In the genomic region with DNA sequence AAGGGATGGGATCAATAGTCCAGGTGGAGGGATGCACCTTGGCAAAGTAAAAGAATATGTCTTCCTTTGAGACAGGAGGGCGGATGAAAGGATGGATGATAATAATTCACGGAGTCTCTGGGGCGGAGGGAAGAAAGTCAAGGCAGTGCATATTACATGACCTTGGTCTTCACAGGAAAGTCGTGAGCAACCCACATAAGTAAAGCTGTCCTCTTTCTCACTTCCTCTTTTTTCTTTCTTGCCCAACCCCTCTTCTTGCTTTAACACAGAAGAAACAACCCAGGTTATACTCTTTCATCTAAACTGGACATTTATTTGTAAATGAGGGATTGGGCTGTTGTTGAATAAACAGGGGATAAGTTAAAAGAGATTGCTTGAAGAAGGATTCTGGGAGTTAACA, we compare ENCODE assay signal across 12 cellular contexts.
DNase-seq lines count a peak whose midpoint lies in the region; ATAC-seq and TF ChIP-seq lines count a peak whose summit lies in the region.
"Had no signal": no experiment of that assay in that cellular context is flagged by ENCODE, and none has a peak within 500 bp of the region (broad histone marks: within the 10 kb centered on the region; RNA-seq: fewer than 3 reads in every experiment).

No MANE protein-coding gene starts in this region.

- ATAC-seq in GM18867 (IDR thresholded peaks at IDR 0.05; ENCODE audit: unreplicated experiment) (peak; percentile 91), GM21723 (IDR thresholded peaks at IDR 0.05; ENCODE audit: unreplicated experiment) (peak; percentile 87), HG03354 (IDR thresholded peaks at IDR 0.05; ENCODE audit: poor library complexity, severe bottlenecking, unreplicated experiment) (peak; percentile 87), heart left ventricle (no peak)
- ATAC-seq in activated naive CD4-positive, alpha-beta T cell treated with anti-CD3 and anti-CD28 coated beads, Interleukin-2, amount 50 U/mL, for 72 hours: no peak
- ATAC-seq: activated T-cell treated with anti-CD3 and anti-CD28 coated beads, Interleukin-2, amount 50 U/mL, for 4 hours had no signal

- H3K4me3 ChIP-seq in MG63 (no peak overlapping the region), heart left ventricle (no peak overlapping the region)
- H3K4me3 ChIP-seq: right atrium auricular region had no signal

- H3K9me3 Mint-ChIP-seq in activated naive CD4-positive, alpha-beta T cell treated with anti-CD3 and anti-CD28 coated beads, Interleukin-2, amount 50 U/mL, for 72 hours: no peaks in the 10 kb centered on the region
- H3K9me3 Mint-ChIP-seq: activated T-cell treated with anti-CD3 and anti-CD28 coated beads, Interleukin-2, amount 50 U/mL, for 4 hours had no signal

- no peaks in the 10 kb centered on the region for H3K36me3 ChIP-seq in MG63
- H3K36me3 ChIP-seq in heart left ventricle: no peaks in the 10 kb centered on the region
- H3K36me3 ChIP-seq: right atrium auricular region had no signal

- H3K27me3 ChIP-seq in MG63 (no peaks in the 10 kb centered on the region), heart left ventricle (peaks cover 0 to 33% (median 11%) of the 10 kb centered on the region in 9 donors)
- H3K27me3 ChIP-seq: right atrium auricular region had no signal

- intact Hi-C loops in heart left ventricle (cut with DNase I): no loop called here

- H3K36me3 Mint-ChIP-seq in activated naive CD4-positive, alpha-beta T cell treated with anti-CD3 and anti-CD28 coated beads, Interleukin-2, amount 50 U/mL, for 72 hours: no peaks in the 10 kb centered on the region

- no peaks in the 10 kb centered on the region for H3K9me3 ChIP-seq in MG63
- no peaks in the 10 kb centered on the region for H3K9me3 ChIP-seq in heart left ventricle
- H3K9me3 ChIP-seq: right atrium auricular region had no signal

- no peak overlapping the region for H3K27ac ChIP-seq in heart left ventricle
- H3K27ac ChIP-seq: C4-2B, right atrium auricular region, VCaP had no signal

- TF ChIP-seq CTCF in heart left ventricle (IDR thresholded peaks at IDR 0.05): no peak

- no peaks in the 10 kb centered on the region for H3K4me1 ChIP-seq in heart left ventricle
- H3K4me1 ChIP-seq: right atrium auricular region had no signal

- H3K27ac Mint-ChIP-seq in activated naive CD4-positive, alpha-beta T cell treated with anti-CD3 and anti-CD28 coated beads, Interleukin-2, amount 50 U/mL, for 72 hours: no peak overlapping the region

- peak; percentile 6 for DNase-seq in SKM-1 (lab: John Stamatoyannopoulos, UW; ENCODE audit: unreplicated experiment)
- DNase-seq in activated naive CD4-positive, alpha-beta T cell treated with anti-CD3 and anti-CD28 coated beads, Interleukin-2, amount 50 U/mL, for 72 hours (ENCODE audit: low spot score in 2 of 2): no peak
- DNase-seq in MG63: no peak
- DNase-seq in heart left ventricle: no peak
- no peak for DNase-seq in stimulated activated CD4-positive, alpha-beta T cell treated with anti-CD3 and anti-CD28 coated beads, Interleukin-4, amount 100 ng/mL, for 24 hours
- DNase-seq: activated T-cell treated with anti-CD3 and anti-CD28 coated beads, Interleukin-2, amount 50 U/mL, for 4 hours had no signal

- TF ChIP-seq POLR2A in heart left ventricle (IDR thresholded peaks at IDR 0.05): no peak

- 57 to 62% (median 60%) methylated on average over 4 of the region's 4 CpGs for WGBS in heart left ventricle, 4 donors

Comparison
In these comparisons a context has a peak if more than half of its experiments do, and no peak if none do; other contexts are left out.
1. ATAC-seq: peak in GM18867 (single experiment), GM21723 (single experiment) and HG03354 (single experiment); none in activated naive CD4-positive, alpha-beta T cell treated with anti-CD3 and anti-CD28 coated beads, Interleukin-2, amount 50 U/mL, for 72 hours (0 of 2) and heart left ventricle (0 of 4).